ENCODE assay signal across 7 cellular contexts in genomic region chr1:148073392-148073791, GRCh38.
DNase-seq lines count a peak whose midpoint lies in the region; ATAC-seq and TF ChIP-seq lines count a peak whose summit lies in the region.
"Not testable (repeated sequence)": the region's sequence is repeated elsewhere in the genome, so short reads cannot be mapped to it uniquely, and the experiment has no call there.

No MANE protein-coding gene starts in this region.

- not testable (repeated sequence) for H3K4me1 ChIP-seq in PC-3 (ENCODE audit: insufficient read depth, low read length)

- not testable (repeated sequence) for H2AFZ ChIP-seq in PC-3 (ENCODE audit: low read length)

- POLR2A ChIA-PET in PC-3 (lab: Charles Lee; ENCODE audit: unreplicated experiment), result not testable (repeated sequence)

- H3K36me3 Mint-ChIP-seq in T-helper 17 cell (ENCODE audit: low read depth); activated CD8-positive, alpha-beta memory T cell treated with anti-CD3 and anti-CD28 coated beads, Interleukin-2, amount 10 ng/mL, durations not matched to agents 7 days and 5 days; activated naive CD4-positive, alpha-beta T cell treated with anti-CD3 and anti-CD28 coated beads, Interleukin-2, amount 50 U/mL, for 72 hours; effector memory CD8-positive, alpha-beta T cell (ENCODE audit: insufficient read depth): not testable (repeated sequence)

- ATAC-seq in GM18870 (IDR thresholded peaks at IDR 0.05; ENCODE audit: unreplicated experiment), result peak; percentile 53
- ATAC-seq in PC-3, result peak; percentile 29
- ATAC-seq in T-helper 17 cell, result peak; percentile 44
- peak; percentile 43 for ATAC-seq in activated CD8-positive, alpha-beta memory T cell treated with anti-CD3 and anti-CD28 coated beads, Interleukin-2, amount 10 ng/mL, durations not matched to agents 7 days and 5 days
- ATAC-seq in activated naive CD4-positive, alpha-beta T cell treated with anti-CD3 and anti-CD28 coated beads, Interleukin-2, amount 50 U/mL, for 72 hours, result peak; percentile 61 to 75
- ATAC-seq in effector memory CD8-positive, alpha-beta T cell (replicated peaks), result peak; percentile 25
- peak; percentile 76 for ATAC-seq in stimulated activated naive CD8-positive, alpha-beta T cell treated with anti-CD3 and anti-CD28 coated beads, Interleukin-15, amount 100 ng/mL, for 72 hours

- H3K4me3 Mint-ChIP-seq in T-helper 17 cell; activated CD8-positive, alpha-beta memory T cell treated with anti-CD3 and anti-CD28 coated beads, Interleukin-2, amount 10 ng/mL, durations not matched to agents 7 days and 5 days; effector memory CD8-positive, alpha-beta T cell; stimulated activated naive CD8-positive, alpha-beta T cell treated with anti-CD3 and anti-CD28 coated beads, Interleukin-15, amount 100 ng/mL, for 72 hours: not testable (repeated sequence)

- not testable (repeated sequence) for DNase-seq in PC-3; T-helper 17 cell; activated CD8-positive, alpha-beta memory T cell treated with anti-CD3 and anti-CD28 coated beads, Interleukin-2, amount 10 ng/mL, durations not matched to agents 7 days and 5 days; activated naive CD4-positive, alpha-beta T cell treated with anti-CD3 and anti-CD28 coated beads, Interleukin-2, amount 50 U/mL, for 72 hours (ENCODE audit: low spot score in 2 of 2); effector memory CD8-positive, alpha-beta T cell; stimulated activated naive CD8-positive, alpha-beta T cell treated with anti-CD3 and anti-CD28 coated beads, Interleukin-15, amount 100 ng/mL, for 72 hours

- H3K27ac ChIP-seq in PC-3 (ENCODE audit: low read length), result not testable (repeated sequence)

- not testable (repeated sequence) for BruUV-seq in PC-3 (replicated peaks; lab: Mats Ljungman, UMichigan)

- CTCF ChIA-PET in PC-3 (lab: Charles Lee); activated CD8-positive, alpha-beta memory T cell treated with anti-CD3 and anti-CD28 coated beads, Interleukin-2, amount 10 ng/mL, durations not matched to agents 7 days and 5 days (lab: Charles Lee): not testable (repeated sequence)

- not testable (repeated sequence) for H3K79me2 ChIP-seq in PC-3 (ENCODE audit: low read length)

- H3K9me2 ChIP-seq in PC-3 (replicated peaks; ENCODE audit: low read length), result not testable (repeated sequence)

- H3K9ac ChIP-seq in PC-3 (ENCODE audit: low read length), result not testable (repeated sequence)

- H3F3A ChIP-seq in PC-3 (ENCODE audit: low read length, unreplicated experiment), result not testable (repeated sequence)

- not testable (repeated sequence) for H3K9me3 ChIP-seq in PC-3 (ENCODE audit: low read length); T-helper 17 cell (ENCODE audit: control insufficient read depth, low read length, poor library complexity, severe bottlenecking)

- not testable (repeated sequence) for H3K9me3 Mint-ChIP-seq in activated CD8-positive, alpha-beta memory T cell treated with anti-CD3 and anti-CD28 coated beads, Interleukin-2, amount 10 ng/mL, durations not matched to agents 7 days and 5 days (ENCODE audit: low read depth); activated naive CD4-positive, alpha-beta T cell treated with anti-CD3 and anti-CD28 coated beads, Interleukin-2, amount 50 U/mL, for 72 hours; effector memory CD8-positive, alpha-beta T cell; stimulated activated naive CD8-positive, alpha-beta T cell treated with anti-CD3 and anti-CD28 coated beads, Interleukin-15, amount 100 ng/mL, for 72 hours

- intact Hi-C loops in PC-3 (cut with micrococcal nuclease), result not testable (repeated sequence)

- TF ChIP-seq CTCF in PC-3 (conservative IDR thresholded peaks at IDR 0.05; ENCODE audit: low read depth, low read length), result not testable (repeated sequence)

- H3K27me3 Mint-ChIP-seq in T-helper 17 cell; activated CD8-positive, alpha-beta memory T cell treated with anti-CD3 and anti-CD28 coated beads, Interleukin-2, amount 10 ng/mL, durations not matched to agents 7 days and 5 days; effector memory CD8-positive, alpha-beta T cell; stimulated activated naive CD8-positive, alpha-beta T cell treated with anti-CD3 and anti-CD28 coated beads, Interleukin-15, amount 100 ng/mL, for 72 hours: not testable (repeated sequence)

- H3K27me3 ChIP-seq in PC-3 (ENCODE audit: low read length), result not testable (repeated sequence)

- not testable (repeated sequence) for H3K4me1 Mint-ChIP-seq in T-helper 17 cell; activated CD8-positive, alpha-beta memory T cell treated with anti-CD3 and anti-CD28 coated beads, Interleukin-2, amount 10 ng/mL, durations not matched to agents 7 days and 5 days; effector memory CD8-positive, alpha-beta T cell (ENCODE audit: low read depth in 2 of 2); stimulated activated naive CD8-positive, alpha-beta T cell treated with anti-CD3 and anti-CD28 coated beads, Interleukin-15, amount 100 ng/mL, for 72 hours

- not testable (repeated sequence) for H3K27ac Mint-ChIP-seq in T-helper 17 cell; activated CD8-positive, alpha-beta memory T cell treated with anti-CD3 and anti-CD28 coated beads, Interleukin-2, amount 10 ng/mL, durations not matched to agents 7 days and 5 days; activated naive CD4-positive, alpha-beta T cell treated with anti-CD3 and anti-CD28 coated beads, Interleukin-2, amount 50 U/mL, for 72 hours; effector memory CD8-positive, alpha-beta T cell; stimulated activated naive CD8-positive, alpha-beta T cell treated with anti-CD3 and anti-CD28 coated beads, Interleukin-15, amount 100 ng/mL, for 72 hours

- not testable (repeated sequence) for H3K4me2 ChIP-seq in PC-3 (ENCODE audit: low read length)

- H3K36me3 ChIP-seq in PC-3 (ENCODE audit: low read depth, low read length), result not testable (repeated sequence)

- H4K20me1 ChIP-seq in PC-3 (ENCODE audit: low read length), result not testable (repeated sequence)

- H3K4me3 ChIP-seq in PC-3 (ENCODE audit: low read length), result not testable (repeated sequence)

Comparison
In these comparisons a context has a peak if more than half of its experiments do, and no peak if none do; other contexts are left out.
1. ATAC-seq: peak in every context shown above with its lines; median percentile 76 in stimulated activated naive CD8-positive, alpha-beta T cell treated with anti-CD3 and anti-CD28 coated beads, Interleukin-15, amount 100 ng/mL, for 72 hours; 68 in activated naive CD4-positive, alpha-beta T cell treated with anti-CD3 and anti-CD28 coated beads, Interleukin-2, amount 50 U/mL, for 72 hours; 53 in GM18870; 44 in T-helper 17 cell; 43 in activated CD8-positive, alpha-beta memory T cell treated with anti-CD3 and anti-CD28 coated beads, Interleukin-2, amount 10 ng/mL, durations not matched to agents 7 days and 5 days; 29 in PC-3; 25 in effector memory CD8-positive, alpha-beta T cell.